ENCODE assay signal across 25 cellular contexts in genomic region chr3:4997946-4998345, GRCh38.
"Had no signal": no experiment of that assay in that cellular context is flagged by ENCODE, and none has a peak within 500 bp of the region (broad histone marks: within the 10 kb centered on the region; RNA-seq: fewer than 3 reads in every experiment).

No MANE protein-coding gene starts in this region.

- H3K9me3 Mint-ChIP-seq: activated T-helper 1 cell treated with anti-CD3 and anti-CD28 coated beads, Interleukin-12 subunit alpha, Interleukin-12 subunit beta, Interleukin-2, Interleukin-4 antibody, amounts not matched to agents 30 ng/mL and 10 ng/mL and 1 ng/mL, durations not matched to agents 14 hours and 24 hours and 36 hours; immature natural killer cell; naive thymus-derived CD4-positive, alpha-beta T cell; neural progenitor cell; stimulated activated naive B cell treated with anti-CD40 and anti-IgM and Interleukin-4, amounts not matched to agents 10 μg/mL and 1 μg/mL and 100 μg/mL, for 72 hours; T-cell had no signal

- H3K27ac ChIP-seq: brain microvascular endothelial cell, esophagus muscularis mucosa, foreskin keratinocyte, heart left ventricle, neural progenitor cell, parathyroid adenoma, psoas muscle, tibial nerve had no signal

- H3K4me1 ChIP-seq: neural progenitor cell had no signal

- H3K27ac Mint-ChIP-seq: activated T-helper 1 cell treated with anti-CD3 and anti-CD28 coated beads, Interleukin-12 subunit alpha, Interleukin-12 subunit beta, Interleukin-2, Interleukin-4 antibody, amounts not matched to agents 30 ng/mL and 10 ng/mL and 1 ng/mL, durations not matched to agents 14 hours and 24 hours and 36 hours; immature natural killer cell; neural progenitor cell; stimulated activated naive B cell treated with anti-CD40 and anti-IgM and Interleukin-4, amounts not matched to agents 10 μg/mL and 1 μg/mL and 100 μg/mL, for 72 hours; T-cell had no signal

- ATAC-seq: foreskin keratinocyte; heart left ventricle; left colon; naive thymus-derived CD4-positive, alpha-beta T cell; psoas muscle; stimulated activated naive B cell treated with anti-CD40 and anti-IgM and Interleukin-4, amounts not matched to agents 10 μg/mL and 1 μg/mL and 100 μg/mL, for 72 hours; T-cell had no signal

- H3K27me3 ChIP-seq: brain microvascular endothelial cell, esophagus muscularis mucosa, foreskin keratinocyte, heart left ventricle, neural progenitor cell, tibial nerve had no signal

- DNase-seq: activated CD4-positive, alpha-beta T cell treated with anti-CD3 and anti-CD28 coated beads for 48 hours; activated CD4-positive, alpha-beta T cell treated with anti-CD3 and anti-CD28 coated beads, Interleukin-2, amount 50 U/mL, for 48 hours; activated naive CD4-positive, alpha-beta T cell treated with anti-CD3 and anti-CD28 coated beads, Interleukin-2, amount 50 U/mL, for 16 hours; amniotic stem cell; brain microvascular endothelial cell; cortex of kidney; foreskin keratinocyte; heart left ventricle; hypothalamus; immature natural killer cell; kidney; left colon; midbrain; occipital lobe; psoas muscle; stimulated activated CD4-positive, alpha-beta T cell treated with anti-CD3 and anti-CD28 coated beads, Interleukin-2, amount 100 ng/mL, for 24 hours; stimulated activated naive B cell treated with anti-CD40 and anti-IgM and Interleukin-4, amounts not matched to agents 10 μg/mL and 1 μg/mL and 100 μg/mL, for 72 hours; T-cell had no signal

- H3K36me3 ChIP-seq: brain microvascular endothelial cell, esophagus muscularis mucosa, heart left ventricle, neural progenitor cell, tibial nerve had no signal

- H3K9me3 ChIP-seq: esophagus muscularis mucosa, heart left ventricle, psoas muscle, tibial nerve had no signal

- H3K4me3 ChIP-seq: esophagus muscularis mucosa, heart left ventricle, neural progenitor cell, psoas muscle, smooth muscle cell, tibial nerve had no signal

- H3K4me3 Mint-ChIP-seq: activated T-helper 1 cell treated with anti-CD3 and anti-CD28 coated beads, Interleukin-12 subunit alpha, Interleukin-12 subunit beta, Interleukin-2, Interleukin-4 antibody, amounts not matched to agents 30 ng/mL and 10 ng/mL and 1 ng/mL, durations not matched to agents 14 hours and 24 hours and 36 hours; immature natural killer cell; naive thymus-derived CD4-positive, alpha-beta T cell; neural progenitor cell; stimulated activated naive B cell treated with anti-CD40 and anti-IgM and Interleukin-4, amounts not matched to agents 10 μg/mL and 1 μg/mL and 100 μg/mL, for 72 hours; T-cell had no signal

- H3K27me3 Mint-ChIP-seq: naive thymus-derived CD4-positive, alpha-beta T cell; stimulated activated naive B cell treated with anti-CD40 and anti-IgM and Interleukin-4, amounts not matched to agents 10 μg/mL and 1 μg/mL and 100 μg/mL, for 72 hours; T-cell had no signal
